ENCODE assay signal across 14 cellular contexts in the genomic region with DNA sequence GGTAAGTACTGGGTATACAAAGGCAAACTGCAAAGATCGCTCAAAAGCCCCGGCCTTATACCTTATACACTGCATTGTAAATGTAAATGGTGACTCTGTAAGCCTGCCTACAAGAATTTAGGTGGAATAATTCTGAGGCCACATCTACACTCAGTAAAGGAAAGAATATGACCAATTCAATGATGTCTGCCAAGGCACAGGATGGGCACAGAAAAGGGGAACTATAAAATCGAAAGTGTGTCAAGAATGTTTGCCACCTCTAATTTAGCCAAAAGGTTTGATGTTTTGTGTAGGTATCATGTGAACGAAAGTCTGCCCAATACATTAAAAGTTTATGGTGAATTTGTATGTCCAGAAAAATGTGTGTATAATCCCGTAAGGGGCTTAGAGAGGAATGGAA.
A peak's percentile ranks its signal among the peaks of the same experiment; 100 is the strongest.
DNase-seq lines count a peak whose midpoint lies in the region; ATAC-seq and TF ChIP-seq lines count a peak whose summit lies in the region.
"Had no signal": no experiment of that assay in that cellular context is flagged by ENCODE, and none has a peak within 500 bp of the region (broad histone marks: within the 10 kb centered on the region; RNA-seq: fewer than 3 reads in every experiment).

No MANE protein-coding gene starts in this region.

- CTCF ChIA-PET in activated naive CD4-positive, alpha-beta T cell treated with anti-CD3 and anti-CD28 coated beads for 36 hours (lab: Charles Lee): no interaction called here

- peak overlapping the region; percentile 65 for H3K4me3 Mint-ChIP-seq in activated naive CD4-positive, alpha-beta T cell treated with anti-CD3 and anti-CD28 coated beads for 36 hours

- no peaks in the 10 kb centered on the region for H3K27me3 Mint-ChIP-seq in activated naive CD4-positive, alpha-beta T cell treated with anti-CD3 and anti-CD28 coated beads for 36 hours (ENCODE audit: low read depth)

- no peak overlapping the region for H3K4me3 ChIP-seq in OCI-LY3 (ENCODE audit: low read length)
- H3K4me3 ChIP-seq in effector memory CD4-positive, alpha-beta T cell (ENCODE audit: insufficient read depth, low read depth, low read length, poor library complexity, severe bottlenecking): peak overlapping the region; percentile 24
- no peak overlapping the region for H3K4me3 ChIP-seq in breast epithelium
- H3K4me3 ChIP-seq: left ventricle myocardium inferior, MG63, prostate gland, uterus had no signal

- H3K4me1 ChIP-seq in OCI-LY3 (ENCODE audit: low read length): peaks cover 9% of the 10 kb centered on the region
- peaks cover 36% of the 10 kb centered on the region for H3K4me1 ChIP-seq in effector memory CD4-positive, alpha-beta T cell (ENCODE audit: control insufficient read depth, insufficient read depth, low read length, poor library complexity, severe bottlenecking)
- peaks cover 0 to 5% of the 10 kb centered on the region in 2 donors for H3K4me1 ChIP-seq in breast epithelium
- H3K4me1 ChIP-seq: left ventricle myocardium inferior, prostate gland, uterus had no signal

- H3K4me2 ChIP-seq in OCI-LY3 (ENCODE audit: low read length): peak overlapping the region; percentile 6

- H2AFZ ChIP-seq in OCI-LY3 (ENCODE audit: low read depth, low read length): no peak overlapping the region

- H3K4me1 Mint-ChIP-seq in activated naive CD4-positive, alpha-beta T cell treated with anti-CD3 and anti-CD28 coated beads for 36 hours (ENCODE audit: low read depth): peaks cover 90% of the 10 kb centered on the region

- no peak for DNase-seq in activated naive CD4-positive, alpha-beta T cell treated with anti-CD3 and anti-CD28 coated beads for 36 hours
- DNase-seq in activated naive CD4-positive, alpha-beta T cell treated with anti-CD3 and anti-CD28 coated beads, Interleukin-2, amount 50 U/mL, for 16 hours: no peak
- no peak for DNase-seq in effector memory CD4-positive, alpha-beta T cell
- DNase-seq in left colon (no peak), cerebellar cortex (ENCODE audit: low spot score) (no peak), breast epithelium (ENCODE audit: low spot score in 2 of 2) (no peak), NCI-H128 (lab: John Stamatoyannopoulos, UW; ENCODE audit: unreplicated experiment) (no peak)
- DNase-seq: left ventricle myocardium inferior, MG63, T-helper 9 cell, uterus had no signal

- TF ChIP-seq POLR2A in breast epithelium (IDR thresholded peaks at IDR 0.05): no peak

- no peak overlapping the region for H3K9ac ChIP-seq in OCI-LY3 (ENCODE audit: low read length)

- peak overlapping the region; percentile 80 for H3K27ac Mint-ChIP-seq in activated naive CD4-positive, alpha-beta T cell treated with anti-CD3 and anti-CD28 coated beads for 36 hours

- no peaks in the 10 kb centered on the region for H4K20me1 ChIP-seq in OCI-LY3 (ENCODE audit: insufficient read depth, low read length)

- H3K79me2 ChIP-seq in OCI-LY3 (ENCODE audit: low read length): no peaks in the 10 kb centered on the region

- no peaks in the 10 kb centered on the region for H3K27me3 ChIP-seq in OCI-LY3 (ENCODE audit: low read depth, low read length)
- no peaks in the 10 kb centered on the region for H3K27me3 ChIP-seq in effector memory CD4-positive, alpha-beta T cell (replicated peaks; ENCODE audit: control insufficient read depth, insufficient read depth, low read length, poor library complexity, severe bottlenecking)
- H3K27me3 ChIP-seq in breast epithelium: no peaks in the 10 kb centered on the region
- H3K27me3 ChIP-seq: MG63, uterus had no signal

- TF ChIP-seq CTCF in OCI-LY3 (IDR thresholded peaks at IDR 0.05; ENCODE audit: low read depth, low read length) (no peak), breast epithelium (IDR thresholded peaks at IDR 0.05) (no peak)

- H3K36me3 ChIP-seq in OCI-LY3 (replicated peaks; ENCODE audit: low read depth, low read length) (no peaks in the 10 kb centered on the region), breast epithelium (no peaks in the 10 kb centered on the region)
- H3K36me3 ChIP-seq in effector memory CD4-positive, alpha-beta T cell (ENCODE audit: control insufficient read depth, insufficient read depth, low read length): no peaks in the 10 kb centered on the region
- H3K36me3 ChIP-seq: prostate gland, uterus had no signal

- no peak for ATAC-seq in left colon
- ATAC-seq: HCT116 had no signal

- H3K27ac ChIP-seq in OCI-LY3 (ENCODE audit: low read length): no peak overlapping the region
- peak overlapping the region; percentile 85 for H3K27ac ChIP-seq in effector memory CD4-positive, alpha-beta T cell (ENCODE audit: insufficient read depth, low read length, poor library complexity, severe bottlenecking)
- no peak overlapping the region for H3K27ac ChIP-seq in breast epithelium
- H3K27ac ChIP-seq: left ventricle myocardium inferior, prostate gland, uterus had no signal

- no peaks in the 10 kb centered on the region; the same call in 1 of the 2 replicates for H3K9me3 ChIP-seq in OCI-LY3 (ENCODE audit: insufficient read depth, low read length)
- no peaks in the 10 kb centered on the region for H3K9me3 ChIP-seq in effector memory CD4-positive, alpha-beta T cell (ENCODE audit: control insufficient read depth, low read length)
- H3K9me3 ChIP-seq in breast epithelium: no peaks in the 10 kb centered on the region
- H3K9me3 ChIP-seq: prostate gland, uterus had no signal

- peaks cover 8% of the 10 kb centered on the region for H3K36me3 Mint-ChIP-seq in activated naive CD4-positive, alpha-beta T cell treated with anti-CD3 and anti-CD28 coated beads for 36 hours (ENCODE audit: low read depth)

- H3K9me3 Mint-ChIP-seq in activated naive CD4-positive, alpha-beta T cell treated with anti-CD3 and anti-CD28 coated beads for 36 hours: peaks cover 6% of the 10 kb centered on the region

- intact Hi-C loops in activated naive CD4-positive, alpha-beta T cell treated with anti-CD3 and anti-CD28 coated beads for 36 hours (cut with micrococcal nuclease): no loop called here
- intact Hi-C loops in left colon (cut with DNase I, micrococcal nuclease) (no loop called here), breast epithelium (cut with DNase I; ENCODE audit: low total_unique reads) (no loop called here)
